ENCODE assay signal across 18 cellular contexts in the genomic region with DNA sequence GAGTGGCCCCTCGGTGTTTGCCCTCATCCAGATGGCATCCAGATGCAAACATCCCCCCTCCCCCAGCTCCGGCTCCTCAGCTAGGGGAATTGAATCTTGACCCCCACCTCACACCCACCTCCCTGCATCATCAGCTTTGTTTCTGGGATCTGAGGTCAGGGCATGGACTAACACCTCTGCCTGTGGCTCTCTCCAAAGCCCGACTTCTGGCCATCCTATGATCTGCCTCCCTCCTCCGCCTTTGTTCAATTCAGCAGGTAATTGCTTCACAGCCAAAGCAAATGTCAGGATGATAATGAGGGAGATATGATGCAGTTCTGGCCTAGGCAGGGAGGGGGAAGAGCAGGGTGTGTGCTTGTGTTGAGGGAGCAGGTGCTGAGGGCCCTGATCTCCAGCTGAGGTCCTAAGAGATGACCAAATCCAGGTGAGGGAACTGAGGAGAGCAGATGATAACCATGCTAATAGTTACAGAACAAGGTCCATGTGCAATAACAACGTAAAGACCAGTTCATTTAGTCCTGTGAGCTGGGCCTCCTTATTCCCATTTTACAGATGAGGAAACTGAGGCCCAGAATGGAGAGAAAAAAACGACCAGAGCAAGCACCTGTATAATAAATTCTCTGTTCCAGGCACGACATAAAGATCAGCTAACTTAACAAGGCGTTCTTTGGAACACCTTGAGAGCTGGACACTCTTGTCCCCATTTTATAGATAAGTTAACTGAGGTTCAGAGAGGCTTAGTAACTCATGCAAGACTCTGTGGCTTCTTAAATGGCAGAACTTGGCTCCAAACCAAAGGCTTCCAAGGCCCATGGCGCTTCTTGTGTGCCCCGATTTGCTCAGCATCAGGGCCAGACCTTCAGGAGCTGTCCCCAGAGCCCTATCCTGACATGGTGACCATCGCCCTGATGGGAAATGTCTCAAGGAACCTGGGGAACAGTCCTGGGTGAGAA.
DNase-seq lines count a peak whose midpoint lies in the region; ATAC-seq and TF ChIP-seq lines count a peak whose summit lies in the region.
"Had no signal": no experiment of that assay in that cellular context is flagged by ENCODE, and none has a peak within 500 bp of the region (broad histone marks: within the 10 kb centered on the region; RNA-seq: fewer than 3 reads in every experiment).

No MANE protein-coding gene starts in this region.

- H3K4me3 ChIP-seq in Peyer's patch: no peak overlapping the region

- H3K27me3 ChIP-seq in Peyer's patch: no peaks in the 10 kb centered on the region
- H3K27me3 ChIP-seq: brain microvascular endothelial cell had no signal

- TF ChIP-seq POLR2A in Peyer's patch (IDR thresholded peaks at IDR 0.05): no peak

- peak overlapping the region; percentile 10 for H3K4me3 Mint-ChIP-seq in progenitor cell of endocrine pancreas (ENCODE audit: low read depth)
- H3K4me3 Mint-ChIP-seq: effector memory CD8-positive, alpha-beta T cell; nephron progenitor cell had no signal

- no peaks in the 10 kb centered on the region for H3K9me3 ChIP-seq in Peyer's patch

- TF ChIP-seq CTCF in progenitor cell of endocrine pancreas (IDR thresholded peaks at IDR 0.05; ENCODE audit: unreplicated experiment) (no peak), Peyer's patch (IDR thresholded peaks at IDR 0.05) (peak in 3 of 6 experiments; percentile 13 to 36 (median 33))

- DNase-seq in DMS79 treated with DMSO at 0.1 percent for 48 hours (lab: John Stamatoyannopoulos, UW) (peak; percentile 60), DMS79 (lab: John Stamatoyannopoulos, UW) (no peak), NCI-H510A treated with DMSO at 0.1 percent for 48 hours (lab: John Stamatoyannopoulos, UW) (peak; percentile 69), epithelial cell of prostate (ENCODE audit: low read depth, low spot score) (no peak), progenitor cell of endocrine pancreas (ENCODE audit: low spot score, unreplicated experiment) (no peak), Peyer's patch (no peak), islet precursor cell (no peak)
- DNase-seq: 8988T; activated gamma-delta T cell treated with Interleukin-2 at 50 U/mL for 16 hours; brain microvascular endothelial cell; effector memory CD8-positive, alpha-beta T cell; KBM-7; left cardiac atrium; NCI-H187 treated with DMSO at 0.1 percent for 48 hours; nephron progenitor cell; RPMI8226; substantia nigra had no signal

- no peaks in the 10 kb centered on the region for H3K36me3 ChIP-seq in Peyer's patch
- H3K36me3 ChIP-seq: brain microvascular endothelial cell had no signal

- peaks cover 0 to 45% (median 4%) of the 10 kb centered on the region in 4 donors for H3K4me1 ChIP-seq in Peyer's patch

- ATAC-seq in GM21390 (IDR thresholded peaks at IDR 0.05; ENCODE audit: unreplicated experiment): no peak
- ATAC-seq: effector memory CD8-positive, alpha-beta T cell; left cardiac atrium had no signal

- no peaks in the 10 kb centered on the region for H3K27me3 Mint-ChIP-seq in progenitor cell of endocrine pancreas

- H3K27ac ChIP-seq in epithelial cell of prostate (peak overlapping the region; percentile 83), Peyer's patch (peak overlapping the region in 1 of 4 donors; percentile 59)
- H3K27ac ChIP-seq: brain microvascular endothelial cell had no signal

- no peaks in the 10 kb centered on the region for H3K9me3 Mint-ChIP-seq in progenitor cell of endocrine pancreas (ENCODE audit: low read depth)
- H3K9me3 Mint-ChIP-seq: effector memory CD8-positive, alpha-beta T cell; nephron progenitor cell had no signal

- H3K4me1 Mint-ChIP-seq in progenitor cell of endocrine pancreas (ENCODE audit: low read depth): peaks cover 41% of the 10 kb centered on the region

- H3K27ac Mint-ChIP-seq in progenitor cell of endocrine pancreas: peak overlapping the region; percentile 80
- H3K27ac Mint-ChIP-seq: effector memory CD8-positive, alpha-beta T cell; nephron progenitor cell had no signal

- H3K36me3 Mint-ChIP-seq in progenitor cell of endocrine pancreas (ENCODE audit: insufficient read depth): no peaks in the 10 kb centered on the region

Comparison
In these comparisons a context has a peak if more than half of its experiments do, and no peak if none do; other contexts are left out.
1. DNase-seq: peak in DMS79 treated with DMSO at 0.1 percent for 48 hours (single experiment) and NCI-H510A treated with DMSO at 0.1 percent for 48 hours (single experiment); none in DMS79 (single experiment), epithelial cell of prostate (single experiment), progenitor cell of endocrine pancreas (single experiment), Peyer's patch (0 of 3) and islet precursor cell (single experiment).